1 cellular context compared by ENCODE assay signal in genomic region chr2:128276878-128277675, GRCh38.
TF ChIP-seq lines count a peak whose summit lies in the region.

No MANE protein-coding gene starts in this region.

TF ChIP-seq in WTC11, 78 proteins besides CTCF, POLR2A, EP300 and RAD21 (continued from another document):
- no peak for TF ChIP-seq PRDM15 (CRISPR knock-in tag; IDR thresholded peaks at IDR 0.05)
- no peak for TF ChIP-seq KAT7 (CRISPR knock-in tag; IDR thresholded peaks at IDR 0.05; ENCODE audit: borderline replicate concordance)
- TF ChIP-seq ZNF121 (CRISPR knock-in tag; IDR thresholded peaks at IDR 0.05): no peak
- TF ChIP-seq ZNF532 (CRISPR knock-in tag; IDR thresholded peaks at IDR 0.05; ENCODE audit: borderline replicate concordance): no peak
- no peak for TF ChIP-seq ZNF423 (CRISPR knock-in tag; IDR thresholded peaks at IDR 0.05)
- no peak for TF ChIP-seq HMGA2 (CRISPR knock-in tag; IDR thresholded peaks at IDR 0.05)
